In the genomic region with DNA sequence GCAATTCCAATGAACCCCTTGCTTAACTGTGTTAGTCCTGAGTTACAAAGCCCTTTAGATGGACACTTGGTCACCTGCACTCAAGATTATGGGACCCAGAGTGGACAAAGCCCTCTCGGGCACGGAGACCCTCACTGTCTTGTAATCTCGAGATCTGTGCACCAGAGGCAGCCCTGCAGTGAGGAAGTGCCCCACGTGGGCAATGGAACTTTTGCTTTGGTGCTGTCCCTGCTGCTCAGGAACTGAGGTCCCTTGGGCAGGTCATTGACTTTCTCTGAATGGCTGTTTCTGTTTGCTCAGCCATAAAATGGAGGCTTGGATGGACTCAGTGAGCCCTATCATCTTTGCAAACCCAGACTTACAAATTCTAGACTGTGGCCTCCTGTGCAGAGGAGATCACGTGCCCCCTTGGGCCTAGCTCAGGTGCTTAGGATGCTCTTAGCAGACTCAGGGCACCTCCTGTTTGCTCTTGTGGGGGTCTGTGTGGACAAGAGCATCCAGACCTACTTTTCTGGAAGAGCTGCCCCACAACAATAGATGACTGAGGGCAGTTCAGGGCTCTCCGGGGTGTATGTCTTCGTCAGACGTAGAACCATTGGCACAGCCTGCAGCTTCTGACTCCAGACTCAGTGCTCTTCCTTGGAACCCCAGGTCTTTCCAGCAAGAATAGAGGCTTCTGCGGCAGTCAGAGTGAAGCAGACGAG, we compare ENCODE assay signal across 1 cellular context.
TF ChIP-seq lines count a peak whose summit lies in the region.

No MANE protein-coding gene starts in this region.

TF ChIP-seq in GM23338, 12 proteins besides CTCF, POLR2A, EP300 and RAD21 (continued from another document):
- TF ChIP-seq POLR2AphosphoS5 (IDR thresholded peaks at IDR 0.05; ENCODE audit: low read depth) (no peak), STAT1 (IDR thresholded peaks at IDR 0.05; ENCODE audit: unreplicated experiment) (no peak), ZNF114 (CRISPR knock-in tag; IDR thresholded peaks at IDR 0.05) (no peak), NANOG (IDR thresholded peaks at IDR 0.05; ENCODE audit: borderline replicate concordance) (no peak)
